8 cellular contexts compared by ENCODE assay signal in genomic region chr1:145961425-145962156, GRCh38. TPM values are rescaled to one million over a fixed set of nuclear protein-coding genes. Genes with fewer than 3 reads are reported as not detected.
A peak's percentile ranks its signal among the peaks of the same experiment; 100 is the strongest.
DNase-seq lines count a peak whose midpoint lies in the region; ATAC-seq and TF ChIP-seq lines count a peak whose summit lies in the region.

No MANE protein-coding gene starts in this region.

- peak overlapping the region; percentile 30 for H3K9ac ChIP-seq in HUES6 (ENCODE audit: low read length)
- H3K9ac ChIP-seq in endocrine pancreas (ENCODE audit: control insufficient read depth, insufficient read depth, low read length): peak overlapping the region; percentile 90

- H3K4me3 ChIP-seq in BE2C (ENCODE audit: low read depth, low read length): peak overlapping the region; percentile 88
- peak overlapping the region; percentile 83 for H3K4me3 ChIP-seq in HUES6 (ENCODE audit: low read depth, low read length)
- peak overlapping the region; percentile 72 for H3K4me3 ChIP-seq in endocrine pancreas (ENCODE audit: control insufficient read depth, insufficient read depth, low read length)
- H3K4me3 ChIP-seq in naive thymus-derived CD4-positive, alpha-beta T cell (ENCODE audit: low read length): peak overlapping the region; percentile 87
- H3K4me3 ChIP-seq in tibial artery: peak overlapping the region; percentile 55 to 58

- no peak for TF ChIP-seq CTCF in BE2C (IDR thresholded peaks at IDR 0.05; ENCODE audit: low read depth, low read length)
- no peak for TF ChIP-seq CTCF in activated CD8-positive, alpha-beta T cell treated with anti-CD3 and anti-CD28 coated beads for 36 hours (IDR thresholded peaks at IDR 0.05)
- no peak for TF ChIP-seq CTCF in tibial artery (IDR thresholded peaks at IDR 0.05)

- H3K4me3 Mint-ChIP-seq in activated CD8-positive, alpha-beta T cell treated with anti-CD3 and anti-CD28 coated beads for 36 hours: peak overlapping the region; percentile 92
- H3K4me3 Mint-ChIP-seq in naive thymus-derived CD4-positive, alpha-beta T cell: peak overlapping the region; percentile 88 to 99 (median 94)

- H3K27me3 Mint-ChIP-seq in activated CD8-positive, alpha-beta T cell treated with anti-CD3 and anti-CD28 coated beads for 36 hours: no peaks in the 10 kb centered on the region
- peaks cover 0 to 4% (median 0%) of the 10 kb centered on the region in 5 donors for H3K27me3 Mint-ChIP-seq in naive thymus-derived CD4-positive, alpha-beta T cell

- H3K36me3 ChIP-seq in BE2C (no peaks in the 10 kb centered on the region), HUES6 (ENCODE audit: control insufficient read depth, insufficient read depth, low read length) (no peaks in the 10 kb centered on the region), endocrine pancreas (ENCODE audit: control insufficient read depth, insufficient read depth, low read length) (no peaks in the 10 kb centered on the region), tibial artery (no peaks in the 10 kb centered on the region)
- H3K36me3 ChIP-seq in naive thymus-derived CD4-positive, alpha-beta T cell (ENCODE audit: control insufficient read depth in 2 of 3, insufficient read depth in 3 of 3, low read length in 3 of 3): no peaks in the 10 kb centered on the region

- peaks cover 8% of the 10 kb centered on the region for H3K4me1 ChIP-seq in BE2C
- peaks cover 30% of the 10 kb centered on the region for H3K4me1 ChIP-seq in HUES6 (ENCODE audit: control insufficient read depth, insufficient read depth, low read length)
- H3K4me1 ChIP-seq in endocrine pancreas (ENCODE audit: control insufficient read depth, insufficient read depth, low read length): peaks cover 17% of the 10 kb centered on the region
- H3K4me1 ChIP-seq in naive thymus-derived CD4-positive, alpha-beta T cell (ENCODE audit: control insufficient read depth in 2 of 2, insufficient read depth in 2 of 2, low read length in 2 of 2): peaks cover 25 to 44% of the 10 kb centered on the region in 2 donors
- peaks cover 5 to 54% (median 44%) of the 10 kb centered on the region in 4 donors for H3K4me1 ChIP-seq in tibial artery

- peaks cover 16% of the 10 kb centered on the region for H3K36me3 Mint-ChIP-seq in activated CD8-positive, alpha-beta T cell treated with anti-CD3 and anti-CD28 coated beads for 36 hours (ENCODE audit: low read depth)
- no peaks in the 10 kb centered on the region for H3K36me3 Mint-ChIP-seq in naive thymus-derived CD4-positive, alpha-beta T cell

- peak; percentile 2 for ATAC-seq in activated CD8-positive, alpha-beta T cell treated with anti-CD3 and anti-CD28 coated beads for 36 hours
- no peak for ATAC-seq in naive thymus-derived CD4-positive, alpha-beta T cell

- POLR2A ChIA-PET in activated CD8-positive, alpha-beta T cell treated with anti-CD3 and anti-CD28 coated beads for 36 hours (lab: Charles Lee): interaction anchor here (1.0 to 12.8 kb wide), 11 partner anchors 11 to 136 kb away, joined by 3 to 160 read pairs (median 6); partner anchors contain the start of genes PEX11B, RBM8A and TXNIP
- POLR2A ChIA-PET in naive thymus-derived CD4-positive, alpha-beta T cell (lab: Charles Lee): interaction anchor here (0.6 to 8.0 kb wide), 14 partner anchors 8 to 103 kb away, joined by 3 to 164 read pairs (median 5); partner anchors contain the start of genes PIAS3, RBM8A and TXNIP

- H3K4me1 Mint-ChIP-seq in activated CD8-positive, alpha-beta T cell treated with anti-CD3 and anti-CD28 coated beads for 36 hours (ENCODE audit: low read depth): peaks cover 37% of the 10 kb centered on the region
- H3K4me1 Mint-ChIP-seq in naive thymus-derived CD4-positive, alpha-beta T cell: peaks cover 50 to 64% (median 61%) of the 10 kb centered on the region in 7 donors

- intact Hi-C loops in activated CD8-positive, alpha-beta T cell treated with anti-CD3 and anti-CD28 coated beads for 36 hours (cut with micrococcal nuclease): loop anchor here (5.0 kb wide), 1 partner anchor 34 kb away; the partner anchor contains the start of gene RBM8A
- intact Hi-C loops in naive thymus-derived CD4-positive, alpha-beta T cell (cut with micrococcal nuclease): loop anchor here (1.0 to 5.0 kb wide), 4 partner anchors 18 to 36 kb away; partner anchors contain the start of genes RBM8A (in 1 of the 2) and TXNIP (in 1 of the 2)
- intact Hi-C loops in tibial artery (cut with DNase I; ENCODE audit: low total_unique reads): loop anchor here (10.0 kb wide), 1 partner anchor 47 kb away; the partner anchor contains the start of genes ITGA10 and PEX11B

- DNase-seq in BE2C (peak; percentile 35), tibial artery (peak; percentile 53 to 85), COR-L47 (lab: John Stamatoyannopoulos, UW) (no peak), D341Med (ENCODE audit: low spot score) (no peak)
- DNase-seq in activated CD8-positive, alpha-beta T cell treated with anti-CD3 and anti-CD28 coated beads for 36 hours: peak; percentile 85
- DNase-seq in naive thymus-derived CD4-positive, alpha-beta T cell: peak in 7 of 9 donors; percentile 22 to 68 (median 46)

- no peaks in the 10 kb centered on the region for H3K9me3 Mint-ChIP-seq in activated CD8-positive, alpha-beta T cell treated with anti-CD3 and anti-CD28 coated beads for 36 hours
- peaks cover 0 to 1% (median 0%) of the 10 kb centered on the region in 11 donors for H3K9me3 Mint-ChIP-seq in naive thymus-derived CD4-positive, alpha-beta T cell

- H3K9me3 ChIP-seq in BE2C: no peaks in the 10 kb centered on the region
- no peaks in the 10 kb centered on the region for H3K9me3 ChIP-seq in HUES6 (ENCODE audit: control insufficient read depth, insufficient read depth, low read depth, low read length)
- no peaks in the 10 kb centered on the region for H3K9me3 ChIP-seq in endocrine pancreas (ENCODE audit: control insufficient read depth, low read length)
- no peaks in the 10 kb centered on the region for H3K9me3 ChIP-seq in naive thymus-derived CD4-positive, alpha-beta T cell (ENCODE audit: control insufficient read depth in 2 of 3, low read length in 3 of 3)
- no peaks in the 10 kb centered on the region for H3K9me3 ChIP-seq in tibial artery

- H3K27ac ChIP-seq in HUES6 (ENCODE audit: low read depth, low read length) (no peak overlapping the region), tibial artery (peak overlapping the region; percentile 84 to 96)
- H3K27ac ChIP-seq in naive thymus-derived CD4-positive, alpha-beta T cell (ENCODE audit: low read depth, low read length): peak overlapping the region; percentile 78

- H3K27ac Mint-ChIP-seq in activated CD8-positive, alpha-beta T cell treated with anti-CD3 and anti-CD28 coated beads for 36 hours: peak overlapping the region; percentile 91
- H3K27ac Mint-ChIP-seq in naive thymus-derived CD4-positive, alpha-beta T cell: peak overlapping the region; percentile 59 to 95 (median 87)

- H3K27me3 ChIP-seq in BE2C: no peaks in the 10 kb centered on the region
- H3K27me3 ChIP-seq in HUES6 (ENCODE audit: control insufficient read depth, insufficient read depth, low read length): peaks cover 68% of the 10 kb centered on the region
- no peaks in the 10 kb centered on the region for H3K27me3 ChIP-seq in endocrine pancreas (ENCODE audit: control insufficient read depth, insufficient read depth, low read length)
- no peaks in the 10 kb centered on the region for H3K27me3 ChIP-seq in naive thymus-derived CD4-positive, alpha-beta T cell (ENCODE audit: control insufficient read depth in 2 of 2, insufficient read depth in 2 of 2, low read length in 2 of 2)
- H3K27me3 ChIP-seq in tibial artery: no peaks in the 10 kb centered on the region

- CTCF ChIA-PET in activated CD8-positive, alpha-beta T cell treated with anti-CD3 and anti-CD28 coated beads for 36 hours (lab: Charles Lee): interaction anchor here (4.1 to 8.9 kb wide), 2 partner anchors 17 to 34 kb away, joined by 15 to 93 read pairs; partner anchors contain the start of gene RBM8A
- CTCF ChIA-PET in naive thymus-derived CD4-positive, alpha-beta T cell (lab: Charles Lee): interaction anchor here (3.9 to 6.0 kb wide), 2 partner anchors 34 to 116 kb away, joined by 21 to 29 read pairs; partner anchors contain the start of genes NUDT17 and RBM8A

RNA-seq across cellular contexts. Expression of gene ANKRD34A, which starts 2.8 kb away (rescaled TPM):
- polyA plus RNA-seq in BE2C (2012; ENCODE audit: insufficient read depth, insufficient read length, low read depth): 7.9 TPM
- total RNA-seq in activated CD8-positive, alpha-beta T cell treated with anti-CD3 and anti-CD28 coated beads for 36 hours: 1 to 10 TPM; 6.6 to 7.7 TPM
- total RNA-seq in naive thymus-derived CD4-positive, alpha-beta T cell: 1 to 10 TPM in 3 of 5 experiments, under 1 TPM in 2; 0.54 to 1.5 (median 1.2) TPM
- polyA plus RNA-seq in naive thymus-derived CD4-positive, alpha-beta T cell: under 1 TPM; 0.11 to 0.22 TPM

RNA-seq across cellular contexts. Expression of gene POLR3GL, which starts 2.9 kb away (rescaled TPM):
- 16.8 TPM for polyA plus RNA-seq in BE2C (2012; ENCODE audit: insufficient read depth, insufficient read length, low read depth)
- 10 to 100 TPM; 22.3 to 23.3 TPM for total RNA-seq in activated CD8-positive, alpha-beta T cell treated with anti-CD3 and anti-CD28 coated beads for 36 hours
- 10 to 100 TPM; 20.7 to 37.5 (median 25.5) TPM for total RNA-seq in naive thymus-derived CD4-positive, alpha-beta T cell
- polyA plus RNA-seq in naive thymus-derived CD4-positive, alpha-beta T cell: 100 to 1,000 TPM in 1 of 2 donors, 10 to 100 TPM in 1; 99.6 to 113 TPM

RNA-seq across cellular contexts. Expression of gene LIX1L, which starts 3.8 kb away (rescaled TPM):
- 7.6 TPM for polyA plus RNA-seq in BE2C (2012; ENCODE audit: insufficient read depth, insufficient read length, low read depth)
- 10 to 100 TPM; 41.5 to 43.6 TPM for total RNA-seq in activated CD8-positive, alpha-beta T cell treated with anti-CD3 and anti-CD28 coated beads for 36 hours
- total RNA-seq in naive thymus-derived CD4-positive, alpha-beta T cell: 10 to 100 TPM; 31.6 to 59.2 (median 47.6) TPM
- 10 to 100 TPM; 29.3 to 32.1 TPM for polyA plus RNA-seq in naive thymus-derived CD4-positive, alpha-beta T cell

RNA-seq across cellular contexts. Expression of gene RBM8A, which starts 34.3 kb away (rescaled TPM):
- 544 TPM for polyA plus RNA-seq in BE2C (2012; ENCODE audit: insufficient read depth, insufficient read length, low read depth)
- total RNA-seq in activated CD8-positive, alpha-beta T cell treated with anti-CD3 and anti-CD28 coated beads for 36 hours: 100 to 1,000 TPM; 261 to 269 TPM
- 100 to 1,000 TPM; 115 to 182 (median 120) TPM for total RNA-seq in naive thymus-derived CD4-positive, alpha-beta T cell
- polyA plus RNA-seq in naive thymus-derived CD4-positive, alpha-beta T cell: 100 to 1,000 TPM; 152 to 156 TPM

RNA-seq across cellular contexts. Expression of gene TXNIP, which starts 34.8 kb away (rescaled TPM):
- 13.2 TPM for polyA plus RNA-seq in BE2C (2012; ENCODE audit: insufficient read depth, insufficient read length, low read depth)
- total RNA-seq in activated CD8-positive, alpha-beta T cell treated with anti-CD3 and anti-CD28 coated beads for 36 hours: 100 to 1,000 TPM; 130 to 134 TPM
- 1,000 to 10,000 TPM in 1 of 5 experiments, 100 to 1,000 TPM in 4; 498 to 1,101 (median 659) TPM for total RNA-seq in naive thymus-derived CD4-positive, alpha-beta T cell
- 1,000 to 10,000 TPM; 3,808 to 5,430 TPM for polyA plus RNA-seq in naive thymus-derived CD4-positive, alpha-beta T cell

Comparison
In these comparisons a context has a peak if more than half of its experiments do, and no peak if none do; other contexts are left out.
1. DNase-seq: peak in BE2C (single experiment), activated CD8-positive, alpha-beta T cell treated with anti-CD3 and anti-CD28 coated beads for 36 hours (single experiment), naive thymus-derived CD4-positive, alpha-beta T cell (7 of 9) and tibial artery (2 of 2); none in COR-L47 (single experiment) and D341Med (single experiment).
2. Peak in every context shown above with its lines, with median percentiles within 50 percentile points of each other: H3K4me3 ChIP-seq.